8 cellular contexts compared by ENCODE assay signal in genomic region chr2:229921101-229921891, GRCh38. TPM values are rescaled to one million over a fixed set of nuclear protein-coding genes. Genes with fewer than 3 reads are reported as not detected.
DNase-seq lines count a peak whose midpoint lies in the region; ATAC-seq and TF ChIP-seq lines count a peak whose summit lies in the region.

No MANE protein-coding gene starts in this region.

- peak overlapping the region; percentile 100 for H3K4me3 Mint-ChIP-seq in chondrocyte (ENCODE audit: unreplicated experiment)

- peak overlapping the region; percentile 100 for H3K27ac Mint-ChIP-seq in chondrocyte (ENCODE audit: unreplicated experiment)

- intact Hi-C loops in left colon (cut with DNase I, micrococcal nuclease) = no loop called here

- DNase-seq in NCI-H187 (lab: John Stamatoyannopoulos, UW) (peak; percentile 3 to 7), NCI-H187 treated with DMSO at 0.1 percent for 48 hours (lab: John Stamatoyannopoulos, UW) (no peak), NCI-H2029 treated with DMSO at 0.1 percent for 48 hours (lab: John Stamatoyannopoulos, UW) (peak; percentile 1), chondrocyte (ENCODE audit: low spot score) (no peak), left colon (peak; percentile 77 to 81)
- peak; percentile 31 for DNase-seq in activated CD4-positive, CD25-positive, alpha-beta regulatory T cell treated with anti-CD3 and anti-CD28 coated beads, Interleukin-2, amount 50 U/mL, for 16 hours (ENCODE audit: low read depth, low spot score)
- DNase-seq in stimulated activated CD4-positive, alpha-beta T cell treated with anti-CD3 and anti-CD28 coated beads, Interleukin-2, amount 100 ng/mL, for 24 hours = peak; percentile 64 to 70

- no peak for TF ChIP-seq CTCF in chondrocyte (IDR thresholded peaks at IDR 0.05)

- peak; percentile 27 for ATAC-seq in HG02759 (IDR thresholded peaks at IDR 0.05; ENCODE audit: unreplicated experiment)
- ATAC-seq in left colon = peak; percentile 51

- peaks cover 45% of the 10 kb centered on the region for H3K4me1 Mint-ChIP-seq in chondrocyte (ENCODE audit: low read depth)

- peaks cover 7% of the 10 kb centered on the region for H3K36me3 Mint-ChIP-seq in chondrocyte (ENCODE audit: low read depth)

- H3K9me3 Mint-ChIP-seq in chondrocyte (ENCODE audit: low read depth) = no peaks in the 10 kb centered on the region

- no peaks in the 10 kb centered on the region for H3K27me3 Mint-ChIP-seq in chondrocyte (ENCODE audit: low read depth)

RNA-seq across cellular contexts. Expression of gene TRIP12, which starts 0.5 kb away (rescaled TPM):
- total RNA-seq in chondrocyte = 223 to 281 TPM (median 231 TPM) in 3 replicates
- 100 to 1,000 TPM; 183 to 188 TPM for total RNA-seq in left colon

RNA-seq across cellular contexts. Expression of gene FBXO36, which starts 1.0 kb away (rescaled TPM):
- total RNA-seq in chondrocyte = 3.0 to 5.9 TPM (median 3.3 TPM) in 3 replicates
- 1 to 10 TPM; 1.6 to 2.3 TPM for total RNA-seq in left colon

Comparison
In these comparisons a context has a peak if more than half of its experiments do, and no peak if none do; other contexts are left out.
1. DNase-seq: peak in NCI-H187 (2 of 2), NCI-H2029 treated with DMSO at 0.1 percent for 48 hours (single experiment), activated CD4-positive, CD25-positive, alpha-beta regulatory T cell treated with anti-CD3 and anti-CD28 coated beads, Interleukin-2, amount 50 U/mL, for 16 hours (single experiment), left colon (2 of 2) and stimulated activated CD4-positive, alpha-beta T cell treated with anti-CD3 and anti-CD28 coated beads, Interleukin-2, amount 100 ng/mL, for 24 hours (2 of 2); none in NCI-H187 treated with DMSO at 0.1 percent for 48 hours (single experiment) and chondrocyte (single experiment).